2 cellular contexts compared by ENCODE assay signal in genomic region chr4:39655866-39656265, GRCh38.
A peak's percentile ranks its signal among the peaks of the same experiment; 100 is the strongest.
TF ChIP-seq lines count a peak whose summit lies in the region.

No MANE protein-coding gene starts in this region.

TF ChIP-seq in GM12878, 131 proteins besides CTCF, POLR2A, EP300 and RAD21:
- TF ChIP-seq BCL11A (IDR thresholded peaks at IDR 0.05; ENCODE audit: low read depth, low read length) (peak; percentile 48; the same call in 1 of the 2 replicates), PAX5 (IDR thresholded peaks at IDR 0.05; ENCODE audit: borderline replicate concordance, low read depth, low read length) (no peak), MTA3 (IDR thresholded peaks at IDR 0.05; ENCODE audit: borderline replicate concordance, low read length) (peak; percentile 42; the same call in 1 of the 2 replicates), FOXM1 (IDR thresholded peaks at IDR 0.05; ENCODE audit: low read depth, low read length) (peak; percentile 47; the same call in 1 of the 2 replicates), CREM (IDR thresholded peaks at IDR 0.05; ENCODE audit: low read depth) (peak; percentile 46; the same call in 1 of the 2 replicates), NFIC (IDR thresholded peaks at IDR 0.05; ENCODE audit: low read depth, low read length) (peak; percentile 89; the same call in 1 of the 2 replicates), RUNX3 (IDR thresholded peaks at IDR 0.05; ENCODE audit: low read length) (peak; percentile 91), REST (IDR thresholded peaks at IDR 0.05; ENCODE audit: low read depth, low read length) (no peak), JUNB (IDR thresholded peaks at IDR 0.05) (peak; percentile 94), MEF2A (IDR thresholded peaks at IDR 0.05; ENCODE audit: insufficient read depth, low read depth, low read length) (no peak), MTA2 (IDR thresholded peaks at IDR 0.05; ENCODE audit: low read depth) (0 out of 2 replicates have a peak, but pooled peaks have one; percentile 33), IKZF2 (IDR thresholded peaks at IDR 0.05) (peak; percentile 48 to 54; a peak in 3 of 4 replicates), NRF1 (conservative IDR thresholded peaks at IDR 0.05; ENCODE audit: low read depth, low read length) (no peak), ZNF24 (IDR thresholded peaks at IDR 0.05) (0 out of 2 replicates have a peak, but pooled peaks have one; percentile 28), IRF4 (IDR thresholded peaks at IDR 0.05; ENCODE audit: low read depth, low read length) (peak; percentile 49; the same call in 1 of the 2 replicates), MYB (IDR thresholded peaks at IDR 0.05; ENCODE audit: borderline replicate concordance, low read depth, low read length) (no peak)
- TF ChIP-seq, protein P1, sequence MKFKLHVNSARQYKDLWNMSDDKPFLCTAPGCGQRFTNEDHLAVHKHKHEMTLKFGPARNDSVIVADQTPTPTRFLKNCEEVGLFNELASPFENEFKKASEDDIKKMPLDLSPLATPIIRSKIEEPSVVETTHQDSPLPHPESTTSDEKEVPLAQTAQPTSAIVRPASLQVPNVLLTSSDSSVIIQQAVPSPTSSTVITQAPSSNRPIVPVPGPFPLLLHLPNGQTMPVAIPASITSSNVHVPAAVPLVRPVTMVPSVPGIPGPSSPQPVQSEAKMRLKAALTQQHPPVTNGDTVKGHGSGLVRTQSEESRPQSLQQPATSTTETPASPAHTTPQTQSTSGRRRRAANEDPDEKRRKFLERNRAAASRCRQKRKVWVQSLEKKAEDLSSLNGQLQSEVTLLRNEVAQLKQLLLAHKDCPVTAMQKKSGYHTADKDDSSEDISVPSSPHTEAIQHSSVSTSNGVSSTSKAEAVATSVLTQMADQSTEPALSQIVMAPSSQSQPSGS (IDR thresholded peaks at IDR 0.05; ENCODE audit: low read length), result peak; percentile 32; the same call in 1 of the 2 replicates
- TF ChIP-seq, protein P2, sequence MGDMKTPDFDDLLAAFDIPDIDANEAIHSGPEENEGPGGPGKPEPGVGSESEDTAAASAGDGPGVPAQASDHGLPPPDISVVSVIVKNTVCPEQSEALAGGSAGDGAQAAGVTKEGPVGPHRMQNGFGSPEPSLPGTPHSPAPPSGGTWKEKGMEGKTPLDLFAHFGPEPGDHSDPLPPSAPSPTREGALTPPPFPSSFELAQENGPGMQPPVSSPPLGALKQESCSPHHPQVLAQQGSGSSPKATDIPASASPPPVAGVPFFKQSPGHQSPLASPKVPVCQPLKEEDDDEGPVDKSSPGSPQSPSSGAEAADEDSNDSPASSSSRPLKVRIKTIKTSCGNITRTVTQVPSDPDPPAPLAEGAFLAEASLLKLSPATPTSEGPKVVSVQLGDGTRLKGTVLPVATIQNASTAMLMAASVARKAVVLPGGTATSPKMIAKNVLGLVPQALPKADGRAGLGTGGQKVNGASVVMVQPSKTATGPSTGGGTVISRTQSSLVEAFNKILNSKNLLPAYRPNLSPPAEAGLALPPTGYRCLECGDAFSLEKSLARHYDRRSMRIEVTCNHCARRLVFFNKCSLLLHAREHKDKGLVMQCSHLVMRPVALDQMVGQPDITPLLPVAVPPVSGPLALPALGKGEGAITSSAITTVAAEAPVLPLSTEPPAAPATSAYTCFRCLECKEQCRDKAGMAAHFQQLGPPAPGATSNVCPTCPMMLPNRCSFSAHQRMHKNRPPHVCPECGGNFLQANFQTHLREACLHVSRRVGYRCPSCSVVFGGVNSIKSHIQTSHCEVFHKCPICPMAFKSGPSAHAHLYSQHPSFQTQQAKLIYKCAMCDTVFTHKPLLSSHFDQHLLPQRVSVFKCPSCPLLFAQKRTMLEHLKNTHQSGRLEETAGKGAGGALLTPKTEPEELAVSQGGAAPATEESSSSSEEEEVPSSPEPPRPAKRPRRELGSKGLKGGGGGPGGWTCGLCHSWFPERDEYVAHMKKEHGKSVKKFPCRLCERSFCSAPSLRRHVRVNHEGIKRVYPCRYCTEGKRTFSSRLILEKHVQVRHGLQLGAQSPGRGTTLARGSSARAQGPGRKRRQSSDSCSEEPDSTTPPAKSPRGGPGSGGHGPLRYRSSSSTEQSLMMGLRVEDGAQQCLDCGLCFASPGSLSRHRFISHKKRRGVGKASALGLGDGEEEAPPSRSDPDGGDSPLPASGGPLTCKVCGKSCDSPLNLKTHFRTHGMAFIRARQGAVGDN (IDR thresholded peaks at IDR 0.05), result no peak
- TF ChIP-seq, protein P3, sequence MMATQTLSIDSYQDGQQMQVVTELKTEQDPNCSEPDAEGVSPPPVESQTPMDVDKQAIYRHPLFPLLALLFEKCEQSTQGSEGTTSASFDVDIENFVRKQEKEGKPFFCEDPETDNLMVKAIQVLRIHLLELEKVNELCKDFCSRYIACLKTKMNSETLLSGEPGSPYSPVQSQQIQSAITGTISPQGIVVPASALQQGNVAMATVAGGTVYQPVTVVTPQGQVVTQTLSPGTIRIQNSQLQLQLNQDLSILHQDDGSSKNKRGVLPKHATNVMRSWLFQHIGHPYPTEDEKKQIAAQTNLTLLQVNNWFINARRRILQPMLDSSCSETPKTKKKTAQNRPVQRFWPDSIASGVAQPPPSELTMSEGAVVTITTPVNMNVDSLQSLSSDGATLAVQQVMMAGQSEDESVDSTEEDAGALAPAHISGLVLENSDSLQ (IDR thresholded peaks at IDR 0.05), result peak; percentile 16; the same call in 1 of the 2 replicates

TF ChIP-seq in liver, 16 proteins besides CTCF, POLR2A, EP300 and RAD21:
- TF ChIP-seq EGR1 (IDR thresholded peaks at IDR 0.05; ENCODE audit: low read depth in 2 of 2) (no peak), NR2F2 (IDR thresholded peaks at IDR 0.05) (no peak), GABPA (IDR thresholded peaks at IDR 0.05 in 1 of 2, conservative IDR thresholded peaks at IDR 0.05 in 1 of 2) (no peak), RXRA (IDR thresholded peaks at IDR 0.05) (peak; percentile 19 to 67), JUND (IDR thresholded peaks at IDR 0.05) (peak in 1 of 2 donors; percentile 30), HNF4G (IDR thresholded peaks at IDR 0.05) (no peak), YY1 (IDR thresholded peaks at IDR 0.05) (peak; percentile 89), FOXA1 (IDR thresholded peaks at IDR 0.05) (no peak), TAF1 (conservative IDR thresholded peaks at IDR 0.05) (no peak), HNF4A (conservative IDR thresholded peaks at IDR 0.05) (peak; percentile 47 to 71), FOXA2 (IDR thresholded peaks at IDR 0.05) (peak; percentile 81), SP1 (IDR thresholded peaks at IDR 0.05) (peak; percentile 59), REST (IDR thresholded peaks at IDR 0.05) (no peak)
- TF ChIP-seq, protein P4, sequence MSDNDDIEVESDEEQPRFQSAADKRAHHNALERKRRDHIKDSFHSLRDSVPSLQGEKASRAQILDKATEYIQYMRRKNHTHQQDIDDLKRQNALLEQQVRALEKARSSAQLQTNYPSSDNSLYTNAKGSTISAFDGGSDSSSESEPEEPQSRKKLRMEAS (IDR thresholded peaks at IDR 0.05), result no peak
- TF ChIP-seq, protein P5, sequence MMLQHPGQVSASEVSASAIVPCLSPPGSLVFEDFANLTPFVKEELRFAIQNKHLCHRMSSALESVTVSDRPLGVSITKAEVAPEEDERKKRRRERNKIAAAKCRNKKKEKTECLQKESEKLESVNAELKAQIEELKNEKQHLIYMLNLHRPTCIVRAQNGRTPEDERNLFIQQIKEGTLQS (IDR thresholded peaks at IDR 0.05), result no peak
- TF ChIP-seq, protein P6, sequence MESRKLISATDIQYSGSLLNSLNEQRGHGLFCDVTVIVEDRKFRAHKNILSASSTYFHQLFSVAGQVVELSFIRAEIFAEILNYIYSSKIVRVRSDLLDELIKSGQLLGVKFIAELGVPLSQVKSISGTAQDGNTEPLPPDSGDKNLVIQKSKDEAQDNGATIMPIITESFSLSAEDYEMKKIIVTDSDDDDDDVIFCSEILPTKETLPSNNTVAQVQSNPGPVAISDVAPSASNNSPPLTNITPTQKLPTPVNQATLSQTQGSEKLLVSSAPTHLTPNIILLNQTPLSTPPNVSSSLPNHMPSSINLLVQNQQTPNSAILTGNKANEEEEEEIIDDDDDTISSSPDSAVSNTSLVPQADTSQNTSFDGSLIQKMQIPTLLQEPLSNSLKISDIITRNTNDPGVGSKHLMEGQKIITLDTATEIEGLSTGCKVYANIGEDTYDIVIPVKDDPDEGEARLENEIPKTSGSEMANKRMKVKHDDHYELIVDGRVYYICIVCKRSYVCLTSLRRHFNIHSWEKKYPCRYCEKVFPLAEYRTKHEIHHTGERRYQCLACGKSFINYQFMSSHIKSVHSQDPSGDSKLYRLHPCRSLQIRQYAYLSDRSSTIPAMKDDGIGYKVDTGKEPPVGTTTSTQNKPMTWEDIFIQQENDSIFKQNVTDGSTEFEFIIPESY (IDR thresholded peaks at IDR 0.05), result no peak
